Comparison of ENCODE assay signal across 8 cellular contexts in genomic region chr10:130109796-130110235, GRCh38. TPM values are rescaled to one million over a fixed set of nuclear protein-coding genes. Genes with fewer than 3 reads are reported as not detected.
A peak's percentile ranks its signal among the peaks of the same experiment; 100 is the strongest.
DNase-seq lines count a peak whose midpoint lies in the region; ATAC-seq, FAIRE-seq and TF ChIP-seq lines count a peak whose summit lies in the region.

No MANE protein-coding gene starts in this region.

- TF ChIP-seq CTCF in CD14-positive monocyte (IDR thresholded peaks at IDR 0.05) = peak; percentile 90
- peak in 2 of 3 experiments; percentile 62 to 80; a peak in 3 of 4 replicates for TF ChIP-seq CTCF in H1 (IDR thresholded peaks at IDR 0.05; ENCODE audit: control extremely low read depth in 1 of 3, insufficient read depth in 1 of 3, low read depth in 1 of 3, low read length in 3 of 3)

- H3K23ac ChIP-seq in H1 (ENCODE audit: insufficient read length) = no peak overlapping the region

- H2BK5ac ChIP-seq in H1 (ENCODE audit: low read depth, low read length) = peak overlapping the region; percentile 62

- DNase-seq in CD14-positive monocyte (ENCODE audit: low spot score) = no peak
- peak; percentile 61 for DNase-seq in NCI-H69 (lab: John Stamatoyannopoulos, UW)
- DNase-seq in activated CD8-positive, alpha-beta memory T cell treated with anti-CD3 and anti-CD28 coated beads for 4 hours (ENCODE audit: low read depth in 2 of 2) = peak; percentile 45 to 48
- peak; percentile 47 to 78 for DNase-seq in H1 (ENCODE audit: low read depth in 1 of 2, low spot score in 2 of 2)
- DNase-seq in memory B cell (ENCODE audit: low spot score in 2 of 2) = peak; percentile 75 to 77
- DNase-seq in stimulated activated CD8-positive, alpha-beta memory T cell treated with anti-CD3 and anti-CD28 coated beads, Interleukin-12 subunit alpha, Interleukin-12 subunit beta, amount 100 ng/mL, for 4 hours (ENCODE audit: low read depth) = peak; percentile 30
- DNase-seq in cortex of kidney (lab: John Stamatoyannopoulos, UW) = no peak

- H3K9me3 Mint-ChIP-seq in CD14-positive monocyte (peaks cover 0 to 10% (median 4%) of the 10 kb centered on the region in 7 donors), memory B cell (no peaks in the 10 kb centered on the region)

- H4K20me1 ChIP-seq in H1 (replicated peaks in 1 of 2; ENCODE audit: control insufficient read depth in 1 of 2, insufficient read depth in 2 of 2, low read length in 2 of 2) = peaks cover 0 to 8% of the 10 kb centered on the region in 2 experiments

- ATAC-seq in HG02840 (IDR thresholded peaks at IDR 0.05; ENCODE audit: low FRiP score, unreplicated experiment) = peak; percentile 0
- ATAC-seq in memory B cell (ENCODE audit: low read depth) = no peak

- CTCF ChIA-PET in H1 (lab: Charles Lee; ENCODE audit: partially characterized antibody) = interaction anchor here (0.6 to 3.3 kb wide), 33 partner anchors 8 to 747 kb away, joined by 3 to 31 read pairs (median 4); no protein-coding TSS in a partner anchor

- H3K9ac ChIP-seq in H1 (replicated peaks in 1 of 4; ENCODE audit: extremely low read depth in 1 of 4, low read depth in 3 of 4, low read length in 3 of 4) = peak overlapping the region; percentile 78 to 89 (median 84)

- H3K4me2 ChIP-seq in H1 (ENCODE audit: insufficient read depth in 1 of 2, low read depth in 2 of 2, low read length in 2 of 2) = peak overlapping the region; percentile 84 to 99

- no peak for TF ChIP-seq EP300 in H1 (IDR thresholded peaks at IDR 0.05; ENCODE audit: borderline replicate concordance in 1 of 2, low read depth in 2 of 2, low read length in 2 of 2)

- WGBS in H1 (ENCODE audit: extremely low coverage in 1 of 2, insufficient coverage in 1 of 2, insufficient read length in 1 of 2, insufficient replicate concordance in 2 of 2, low coverage in 1 of 2, low lambda C conversion rate in 2 of 2, missing lambda C conversion rate in 1 of 2), 2 experiments = 5% methylated on average over 8 of the region's 8 CpGs; no CpG with 5 or more reads in 1 of the 2 experiments

- intact Hi-C loops in CD14-positive monocyte (cut with micrococcal nuclease) = loop anchor here (1.0 to 10.0 kb wide), 3 partner anchors 26 to 1792 kb away; partner anchors contain the start of genes GLRX3 (in 1 of the 2), MGMT (in 1 of the 2) and PPP2R2D (in 1 of the 2)

- 0 out of 2 replicates have a peak overlapping the region, but pooled peaks have one; percentile 89 for H2BK15ac ChIP-seq in H1 (ENCODE audit: low read length)

- H4K5ac ChIP-seq in H1 (ENCODE audit: insufficient read length, low read depth, low read length) = peak overlapping the region; percentile 73

- peaks cover 0 to 7% of the 10 kb centered on the region in 2 experiments; a peak in 1 of 4 replicates for H3K79me2 ChIP-seq in H1 (ENCODE audit: control insufficient read depth in 1 of 2, insufficient read depth in 2 of 2, low read length in 2 of 2)

- TF ChIP-seq RAD21 in H1 (IDR thresholded peaks at IDR 0.05 in 1 of 2, conservative IDR thresholded peaks at IDR 0.05 in 1 of 2; ENCODE audit: low read depth in 2 of 2, low read length in 2 of 2) = peak; percentile 42 to 62; a peak in 3 of 4 replicates

- H3K4me1 Mint-ChIP-seq in CD14-positive monocyte (peaks cover 28% of the 10 kb centered on the region), memory B cell (peaks cover 26% of the 10 kb centered on the region)

- POLR2A ChIA-PET in H1 (lab: Charles Lee; ENCODE audit: partially characterized antibody) = interaction anchor here (0.7 to 3.2 kb wide), 6 partner anchors 12 to 49 kb away, joined by 3 to 28 read pairs (median 4); partner anchors contain the start of gene GLRX3

- TF ChIP-seq POLR2A in H1 (IDR thresholded peaks at IDR 0.05; ENCODE audit: control extremely low read depth in 1 of 2, low read depth in 2 of 2, low read length in 2 of 2) = no peak

- H3K79me1 ChIP-seq in H1 (ENCODE audit: low read depth, low read length) = peaks cover 4% of the 10 kb centered on the region; the same call in 1 of the 2 replicates

- peak overlapping the region; percentile 94 to 99 for H3K4me3 Mint-ChIP-seq in CD14-positive monocyte
- H3K4me3 Mint-ChIP-seq in memory B cell = peak overlapping the region; percentile 90

- FAIRE-seq in H1 (lab: Jason Lieb, UNC) = peak; percentile 78

- H2BK12ac ChIP-seq in H1 (ENCODE audit: low read depth, low read length) = no peak overlapping the region

- H3K23me2 ChIP-seq in H1 (ENCODE audit: low read depth, low read length) = peaks cover 7% of the 10 kb centered on the region

- H3K4me1 ChIP-seq in H1 (replicated peaks in 1 of 4; ENCODE audit: control insufficient read depth in 3 of 4, insufficient read depth in 4 of 4, low read length in 3 of 4) = peaks cover 0 to 13% (median 2%) of the 10 kb centered on the region in 4 experiments; a peak in 5 of 7 replicates

- no peak overlapping the region for H2AK5ac ChIP-seq in H1 (ENCODE audit: low read depth, low read length)

- H3K14ac ChIP-seq in H1 (ENCODE audit: insufficient read length) = no peak overlapping the region

- H2BK20ac ChIP-seq in H1 (ENCODE audit: low read length) = no peak overlapping the region

- H3K56ac ChIP-seq in H1 (replicated peaks; ENCODE audit: insufficient read length, low read depth, low read length) = no peak overlapping the region

- H3K9me3 ChIP-seq in H1 (ENCODE audit: insufficient read depth in 2 of 2, low read depth in 1 of 2, low read length in 1 of 2) = no peaks in the 10 kb centered on the region

- H3K18ac ChIP-seq in H1 (ENCODE audit: extremely low read depth, low read length) = peak overlapping the region; percentile 55

- H4K8ac ChIP-seq in H1 (ENCODE audit: extremely low read depth, insufficient read depth, low read length) = peak overlapping the region; percentile 47; the same call in 1 of the 2 replicates

- no peaks in the 10 kb centered on the region for H3K36me3 ChIP-seq in H1 (ENCODE audit: control insufficient read depth in 2 of 4, insufficient read depth in 4 of 4, low read length in 3 of 4)

- H3K27me3 ChIP-seq in H1 (replicated peaks in 1 of 4; ENCODE audit: control insufficient read depth in 3 of 4, extremely low read depth in 1 of 4, insufficient read depth in 3 of 4, low read length in 3 of 4) = no peaks in the 10 kb centered on the region; a peak in 2 of 7 replicates

- H4K91ac ChIP-seq in H1 (replicated peaks; ENCODE audit: insufficient read length, low read length) = peak overlapping the region; percentile 63

- peak overlapping the region; percentile 81 for H3K27ac ChIP-seq in H1 (ENCODE audit: low read depth, low read length)

- peak overlapping the region; percentile 89 to 98 (median 97) for H3K27ac Mint-ChIP-seq in CD14-positive monocyte
- peak overlapping the region; percentile 93 for H3K27ac Mint-ChIP-seq in memory B cell

- peak overlapping the region; percentile 63 to 89 (median 80) for H3K4me3 ChIP-seq in H1 (ENCODE audit: extremely low read depth in 1 of 4, insufficient read depth in 2 of 4, low read depth in 3 of 4, low read length in 4 of 4)

- H3K27me3 Mint-ChIP-seq in CD14-positive monocyte (ENCODE audit: low read depth in 3 of 3) (peaks cover 0 to 3% (median 2%) of the 10 kb centered on the region in 3 donors), memory B cell (no peaks in the 10 kb centered on the region)

- no peak overlapping the region for H2BK120ac ChIP-seq in H1 (replicated peaks; ENCODE audit: low read depth, low read length)

- peak overlapping the region; percentile 62 for H3K4ac ChIP-seq in H1 (replicated peaks; ENCODE audit: insufficient read length, low read depth, low read length)

- peak overlapping the region; percentile 71 for H2AFZ ChIP-seq in H1 (ENCODE audit: low read length)

- H3K36me3 Mint-ChIP-seq in CD14-positive monocyte = peaks cover 4 to 10% of the 10 kb centered on the region in 2 donors
- H3K36me3 Mint-ChIP-seq in memory B cell = peaks cover 6% of the 10 kb centered on the region

TF ChIP-seq in H1, 55 proteins besides CTCF, POLR2A, EP300 and RAD21 (continues in another document):
- TF ChIP-seq SIN3A (conservative IDR thresholded peaks at IDR 0.05 in 1 of 2, IDR thresholded peaks at IDR 0.05 in 1 of 2; ENCODE audit: low read depth in 1 of 2, low read length in 2 of 2) (0 out of 4 replicates have a peak, but pooled peaks of 1 of the 2 experiments have one; percentile 47), ATF2 (IDR thresholded peaks at IDR 0.05; ENCODE audit: low read length) (no peak), NRF1 (IDR thresholded peaks at IDR 0.05; ENCODE audit: low read depth, low read length) (no peak), KDM5A (IDR thresholded peaks at IDR 0.05; ENCODE audit: low read length) (no peak), GTF2F1 (IDR thresholded peaks at IDR 0.05; ENCODE audit: borderline replicate concordance, low read depth, low read length) (no peak)

RNA-seq across cellular contexts. Expression of gene C10orf143, which starts 0.8 kb away (rescaled TPM):
- polyA plus RNA-seq in CD14-positive monocyte = 10 to 100 TPM in 1 of 2 donors, 1 to 10 TPM in 1; 8.0 to 11.6 TPM
- 1.3 and 2.0 TPM in 2 replicates for total RNA-seq in H1 (2021; fragmentation: NEBNext Ultra II Directional; extraction: Animal tissue kit (Norgen Biotek cat#: 25700))
- 1.5 and 1.6 TPM in 2 replicates for polyA plus RNA-seq in H1 (2011; rRNA removed)
- 2.1 TPM for polyA plus RNA-seq in H1 (2011; cell fraction: cytosol; rRNA removed)
- 1.9 TPM for polyA plus RNA-seq in H1 (2011; cell fraction: nucleus; rRNA removed)
- polyA plus RNA-seq in H1 (2012, experiment 1 of 2) = 1.2 to 2.8 TPM (median 2.3 TPM) in 4 replicates
- polyA plus RNA-seq in H1 (2012, experiment 2 of 2) = 1.5 TPM
- 1.4 TPM for polyA plus RNA-seq in H1 (2013, experiment 1 of 2)
- 1.6 TPM for polyA plus RNA-seq in H1 (2013, experiment 2 of 2)
- 0.59 and 1.7 TPM in 2 replicates for polyA minus RNA-seq in H1 (2011; rRNA and poly(A)+ RNA removed)
- polyA minus RNA-seq in H1 (2011; cell fraction: cytosol; rRNA and poly(A)+ RNA removed) = not detected
- 1.7 TPM for polyA minus RNA-seq in H1 (2011; cell fraction: nucleus; rRNA and poly(A)+ RNA removed)

RNA-seq across cellular contexts. Expression of gene GLRX3, which starts 26.4 kb away (rescaled TPM):
- polyA plus RNA-seq in CD14-positive monocyte (10 to 100 TPM; 78.2 to 94.1 TPM), H1 (2011; rRNA removed) (55.3 and 59.9 TPM in 2 replicates)
- 155 and 157 TPM in 2 replicates for total RNA-seq in H1 (2021; fragmentation: NEBNext Ultra II Directional; extraction: Animal tissue kit (Norgen Biotek cat#: 25700))
- 113 TPM for polyA plus RNA-seq in H1 (2011; cell fraction: cytosol; rRNA removed)
- polyA plus RNA-seq in H1 (2011; cell fraction: nucleus; rRNA removed) = 44.4 TPM
- polyA plus RNA-seq in H1 (2012, experiment 1 of 2) = 94.4 to 129 TPM (median 119 TPM) in 4 replicates
- polyA plus RNA-seq in H1 (2012, experiment 2 of 2) = 86.2 TPM
- polyA plus RNA-seq in H1 (2013, experiment 1 of 2) = 156 TPM
- 155 TPM for polyA plus RNA-seq in H1 (2013, experiment 2 of 2)
- 30.9 and 38.9 TPM in 2 replicates for polyA minus RNA-seq in H1 (2011; rRNA and poly(A)+ RNA removed)
- 26.2 TPM for polyA minus RNA-seq in H1 (2011; cell fraction: cytosol; rRNA and poly(A)+ RNA removed)
- polyA minus RNA-seq in H1 (2011; cell fraction: nucleus; rRNA and poly(A)+ RNA removed) = 22.6 TPM

Comparison
In these comparisons a context has a peak if more than half of its experiments do, and no peak if none do; other contexts are left out.
1. DNase-seq: peak in NCI-H69 (single experiment), activated CD8-positive, alpha-beta memory T cell treated with anti-CD3 and anti-CD28 coated beads for 4 hours (2 of 2), H1 (2 of 2), memory B cell (2 of 2) and stimulated activated CD8-positive, alpha-beta memory T cell treated with anti-CD3 and anti-CD28 coated beads, Interleukin-12 subunit alpha, Interleukin-12 subunit beta, amount 100 ng/mL, for 4 hours (single experiment); none in CD14-positive monocyte (single experiment) and cortex of kidney (single experiment).